Comparison of ENCODE assay signal across 17 cellular contexts in genomic region chr20:60215786-60216730, GRCh38.
DNase-seq lines count a peak whose midpoint lies in the region; ATAC-seq and TF ChIP-seq lines count a peak whose summit lies in the region.
"Had no signal": no experiment of that assay in that cellular context is flagged by ENCODE, and none has a peak within 500 bp of the region (broad histone marks: within the 10 kb centered on the region; RNA-seq: fewer than 3 reads in every experiment).

No MANE protein-coding gene starts in this region.

- H3K36me3 Mint-ChIP-seq in H9 (ENCODE audit: insufficient read depth in 1 of 3, low read depth in 3 of 3) = no peaks in the 10 kb centered on the region

- H2BK20ac ChIP-seq in H9 (ENCODE audit: low read depth, low read length, poor library complexity, severe bottlenecking) = no peak overlapping the region

- H3K23ac ChIP-seq in H9 (ENCODE audit: insufficient read length, low read depth, low read length) (no peak overlapping the region), neuronal stem cell (ENCODE audit: low read depth, low read length, poor library complexity) (no peak overlapping the region)

- no peak overlapping the region for H2AFZ ChIP-seq in H9 (ENCODE audit: low read length)
- no peak overlapping the region for H2AFZ ChIP-seq in neuronal stem cell (ENCODE audit: low read length)

- no peak overlapping the region for H3K9ac ChIP-seq in H9 (ENCODE audit: extremely low read depth, insufficient read length, low read length)
- H3K9ac ChIP-seq in neuronal stem cell (ENCODE audit: low read depth, low read length, poor library complexity) = no peak overlapping the region

- WGBS in H9 (ENCODE audit: extremely low coverage, insufficient read length, low lambda C conversion rate) = no CpG with 5 or more reads among the region's 12 CpGs
- no CpG with 5 or more reads among the region's 12 CpGs for WGBS in neuronal stem cell (ENCODE audit: extremely low coverage in 2 of 2, insufficient read length in 2 of 2, insufficient replicate concordance in 1 of 2), 2 donors

- DNase-seq in H9 = no peak
- peak; percentile 72 for DNase-seq in RWPE2 (ENCODE audit: low spot score)
- DNase-seq in head of caudate nucleus = peak in 24 of 42 donors; percentile 8 to 72 (median 42)
- DNase-seq in activated naive CD4-positive, alpha-beta T cell treated with Interleukin-2 at 50 U/mL for 16 hours = no peak
- DNase-seq in dorsolateral prefrontal cortex = no peak
- no peak for DNase-seq in activated T-cell treated with anti-CD3 and anti-CD28 coated beads, Interleukin-2, amount 50 U/mL, for 48 hours
- no peak for DNase-seq in neuronal stem cell (ENCODE audit: low spot score)
- DNase-seq: C1 segment of cervical spinal cord, Caco-2, DMS53, NCI-H146, NCI-H226, NCI-H526 treated with DMSO at 0.1 percent for 48 hours, OCI-M1, SIG-M5 had no signal

- peaks cover 38% of the 10 kb centered on the region for H3K27me3 Mint-ChIP-seq in H9 (ENCODE audit: low read depth)

- H3K4me2 ChIP-seq in H9 (ENCODE audit: insufficient read depth, insufficient read length, low read length) (no peak overlapping the region), neuronal stem cell (ENCODE audit: insufficient read depth, low read length, poor library complexity, severe bottlenecking) (no peak overlapping the region)

- no peak overlapping the region for H3T11ph ChIP-seq in H9 (ENCODE audit: low read length)

- peaks cover 6 to 10% of the 10 kb centered on the region in 2 experiments for H3K4me1 Mint-ChIP-seq in H9

- no peak overlapping the region for H3K56ac ChIP-seq in H9 (ENCODE audit: insufficient read length, low read depth, low read length)

- no peaks in the 10 kb centered on the region for H3K79me2 ChIP-seq in H9 (ENCODE audit: insufficient read depth, low read length)

- H4K91ac ChIP-seq in H9 (ENCODE audit: insufficient read length, low read depth, low read length) (no peak overlapping the region), neuronal stem cell (ENCODE audit: low read depth, low read length, poor library complexity) (no peak overlapping the region)

- H2BK5ac ChIP-seq in H9 (ENCODE audit: insufficient read length, low read length) (no peak overlapping the region), neuronal stem cell (ENCODE audit: low read length) (no peak overlapping the region)

- H2BK12ac ChIP-seq in H9 (ENCODE audit: insufficient read length, low read depth, low read length) (no peak overlapping the region), neuronal stem cell (ENCODE audit: low read length) (no peak overlapping the region)

- H3K79me1 ChIP-seq in H9 (ENCODE audit: insufficient read depth, low read depth, low read length, poor library complexity, severe bottlenecking) = no peaks in the 10 kb centered on the region
- no peaks in the 10 kb centered on the region for H3K79me1 ChIP-seq in neuronal stem cell (ENCODE audit: low read depth, low read length)

- no peak overlapping the region for H2BK15ac ChIP-seq in H9 (ENCODE audit: low read depth, low read length)
- H2BK15ac ChIP-seq in neuronal stem cell (ENCODE audit: low read length) = no peak overlapping the region

- H3K4me3 ChIP-seq in RWPE2 (ENCODE audit: severe bottlenecking) (no peak overlapping the region), dorsolateral prefrontal cortex (no peak overlapping the region), neuronal stem cell (ENCODE audit: low read length in 2 of 2) (no peak overlapping the region)

- no peak overlapping the region for H3K4me3 Mint-ChIP-seq in H9

- H3K36me3 ChIP-seq in RWPE2 (ENCODE audit: low read depth) = no peaks in the 10 kb centered on the region
- no peaks in the 10 kb centered on the region for H3K36me3 ChIP-seq in neuronal stem cell (replicated peaks in 1 of 2; ENCODE audit: control insufficient read depth in 2 of 2, insufficient read depth in 2 of 2, low read length in 2 of 2)

- H4K5ac ChIP-seq in H9 (ENCODE audit: insufficient read length, low read depth, low read length) = no peak overlapping the region

- no peak overlapping the region for H3K27ac Mint-ChIP-seq in H9

- H3K4me1 ChIP-seq in H9 (ENCODE audit: insufficient read depth, low read length) (no peaks in the 10 kb centered on the region; the same call in 1 of the 2 replicates), RWPE2 (ENCODE audit: insufficient read depth, poor library complexity, severe bottlenecking) (no peaks in the 10 kb centered on the region), neuronal stem cell (ENCODE audit: control insufficient read depth in 2 of 2, insufficient read depth in 1 of 2, low read depth in 1 of 2, low read length in 2 of 2) (no peaks in the 10 kb centered on the region)
- H3K4me1 ChIP-seq: Caco-2 had no signal

- H3K27ac ChIP-seq in C4-2B = peak overlapping the region; percentile 32
- no peak overlapping the region for H3K27ac ChIP-seq in H9 (ENCODE audit: insufficient read length, low read depth, low read length)
- no peak overlapping the region for H3K27ac ChIP-seq in RWPE2 (ENCODE audit: poor library complexity, severe bottlenecking)
- H3K27ac ChIP-seq in dorsolateral prefrontal cortex = no peak overlapping the region
- H3K27ac ChIP-seq in neuronal stem cell (replicated peaks; ENCODE audit: low read length) = no peak overlapping the region
- H3K27ac ChIP-seq: HL-60 had no signal

- H3K9me3 ChIP-seq in H9 (ENCODE audit: control insufficient read depth, low read depth, low read length) (no peaks in the 10 kb centered on the region), RWPE2 (ENCODE audit: severe bottlenecking) (no peaks in the 10 kb centered on the region), neuronal stem cell (replicated peaks in 1 of 2; ENCODE audit: control insufficient read depth in 2 of 2, insufficient read depth in 1 of 2, low read depth in 1 of 2, low read length in 2 of 2) (no peaks in the 10 kb centered on the region)
- H3K9me3 ChIP-seq: Caco-2 had no signal

- H2AK5ac ChIP-seq in H9 (ENCODE audit: insufficient read length, low read length) = no peak overlapping the region
- no peak overlapping the region for H2AK5ac ChIP-seq in neuronal stem cell (ENCODE audit: low read depth, low read length)

- H3K9me3 Mint-ChIP-seq in H9 = no peaks in the 10 kb centered on the region

- intact Hi-C loops in head of caudate nucleus (cut with DNase I) (no loop called here), dorsolateral prefrontal cortex (cut with DNase I) (loop anchor here in 1 of 2 donors (10.0 kb wide), 3 partner anchors 149 to 1679 kb away; no protein-coding TSS in a partner anchor)

- ATAC-seq in RWPE2 (ENCODE audit: low read depth) = no peak

- H2BK120ac ChIP-seq in H9 (ENCODE audit: low read depth, low read length, poor library complexity, severe bottlenecking) (no peak overlapping the region), neuronal stem cell (ENCODE audit: low read depth, low read length) (no peak overlapping the region)

- H3K18ac ChIP-seq in H9 (ENCODE audit: insufficient read length, low read depth, low read length) (no peak overlapping the region), neuronal stem cell (ENCODE audit: low read length) (no peak overlapping the region)

- peaks cover 3% of the 10 kb centered on the region for H3K23me2 ChIP-seq in H9 (ENCODE audit: insufficient read length, low read depth, low read length, poor library complexity, severe bottlenecking)

- no peaks in the 10 kb centered on the region for H4K20me1 ChIP-seq in H9 (ENCODE audit: control insufficient read depth, insufficient read depth, insufficient read length)

- peak overlapping the region; percentile 72 for H4K8ac ChIP-seq in H9 (replicated peaks; ENCODE audit: insufficient read length, low read depth, low read length)
- H4K8ac ChIP-seq in neuronal stem cell (ENCODE audit: low read depth, low read length) = no peak overlapping the region

- no peak for TF ChIP-seq CTCF in C4-2B (conservative IDR thresholded peaks at IDR 0.05)
- TF ChIP-seq CTCF in H9 (conservative IDR thresholded peaks at IDR 0.05) = no peak
- no peak for TF ChIP-seq CTCF in RWPE2 (IDR thresholded peaks at IDR 0.05; ENCODE audit: poor library complexity, severe bottlenecking)
- TF ChIP-seq CTCF in dorsolateral prefrontal cortex (IDR thresholded peaks at IDR 0.05 in 54 of 56, conservative IDR thresholded peaks at IDR 0.05 in 2 of 56; ENCODE audit: low read depth in 1 of 56, partially characterized antibody in 56 of 56) = no peak

- no peaks in the 10 kb centered on the region; the same call in 1 of the 2 replicates for H3K27me3 ChIP-seq in H9 (ENCODE audit: insufficient read depth, low read length)
- peaks cover 39% of the 10 kb centered on the region for H3K27me3 ChIP-seq in RWPE2 (ENCODE audit: insufficient read depth, poor library complexity, severe bottlenecking)
- peaks cover 0 to 19% (median 0%) of the 10 kb centered on the region in 45 donors for H3K27me3 ChIP-seq in dorsolateral prefrontal cortex
- peaks cover 0 to 6% (median 0%) of the 10 kb centered on the region in 3 experiments for H3K27me3 ChIP-seq in neuronal stem cell (ENCODE audit: control insufficient read depth in 3 of 3, insufficient read depth in 3 of 3, low read depth in 1 of 3, low read length in 3 of 3)

- H3K14ac ChIP-seq in H9 (ENCODE audit: insufficient read depth, low read length) = no peak overlapping the region
- no peak overlapping the region for H3K14ac ChIP-seq in neuronal stem cell (ENCODE audit: low read length)

- no peak overlapping the region for H3K4ac ChIP-seq in H9 (ENCODE audit: low read depth, low read length)
- no peak overlapping the region for H3K4ac ChIP-seq in neuronal stem cell (ENCODE audit: low read length)

Comparison
In these comparisons a context has a peak if more than half of its experiments do, and no peak if none do; other contexts are left out.
1. DNase-seq: peak in RWPE2 (single experiment) and head of caudate nucleus (24 of 42); none in H9 (single experiment), activated naive CD4-positive, alpha-beta T cell treated with Interleukin-2 at 50 U/mL for 16 hours (single experiment), dorsolateral prefrontal cortex (0 of 10), activated T-cell treated with anti-CD3 and anti-CD28 coated beads, Interleukin-2, amount 50 U/mL, for 48 hours (0 of 2) and neuronal stem cell (single experiment).